In the genomic region with DNA sequence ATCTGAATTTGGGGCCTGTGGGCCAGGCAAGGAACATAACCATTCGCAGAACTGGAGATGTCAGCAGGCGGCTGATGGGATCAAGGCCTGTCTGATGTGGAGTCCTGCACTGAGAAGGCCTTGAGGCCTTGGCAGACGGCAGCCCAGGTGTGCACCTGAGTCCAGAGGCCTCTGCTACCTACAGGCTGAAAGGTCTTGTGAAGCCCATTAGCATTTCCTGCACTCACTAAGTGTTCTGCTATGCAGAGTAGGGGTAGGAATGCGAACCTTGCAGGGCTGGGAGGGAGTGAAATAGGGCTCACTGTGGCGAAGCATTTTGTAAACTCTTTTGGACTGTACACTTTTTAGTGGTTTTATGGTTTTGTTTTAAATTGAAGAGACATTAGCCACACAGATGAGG, we compare ENCODE assay signal across 12 cellular contexts. TPM values are rescaled to one million over a fixed set of nuclear protein-coding genes. Genes with fewer than 3 reads are reported as not detected.
DNase-seq lines count a peak whose midpoint lies in the region; ATAC-seq and TF ChIP-seq lines count a peak whose summit lies in the region.
"Had no signal": no experiment of that assay in that cellular context is flagged by ENCODE, and none has a peak within 500 bp of the region (broad histone marks: within the 10 kb centered on the region; RNA-seq: fewer than 3 reads in every experiment).

No MANE protein-coding gene starts in this region.

- H3K27me3 Mint-ChIP-seq in CD8-positive, alpha-beta memory T cell, result no peaks in the 10 kb centered on the region

- peaks cover 28% of the 10 kb centered on the region for H3F3A ChIP-seq in SK-N-SH (replicated peaks; ENCODE audit: insufficient read depth)

- H3K27me3 ChIP-seq in CD8-positive, alpha-beta memory T cell (ENCODE audit: insufficient read depth, low read length, poor library complexity, severe bottlenecking), result no peaks in the 10 kb centered on the region
- H3K27me3 ChIP-seq in SK-N-SH (ENCODE audit: insufficient read depth) (no peaks in the 10 kb centered on the region), fibroblast of lung (ENCODE audit: control insufficient read depth, insufficient read depth, low read length) (no peaks in the 10 kb centered on the region), sigmoid colon (no peaks in the 10 kb centered on the region)

- no peak for TF ChIP-seq EP300 in SK-N-SH (IDR thresholded peaks at IDR 0.05; ENCODE audit: borderline replicate concordance in 1 of 2, low read depth in 1 of 2, low read length in 1 of 2)
- TF ChIP-seq EP300 in sigmoid colon (IDR thresholded peaks at IDR 0.05), result no peak

- no peak for TF ChIP-seq POLR2A in sigmoid colon (IDR thresholded peaks at IDR 0.05)

- TF ChIP-seq RAD21 in SK-N-SH (IDR thresholded peaks at IDR 0.05; ENCODE audit: low read length), result no peak

- no peak for ATAC-seq in GM19397 (IDR thresholded peaks at IDR 0.05; ENCODE audit: unreplicated experiment)
- ATAC-seq in GM18511 (IDR thresholded peaks at IDR 0.05; ENCODE audit: unreplicated experiment), result no peak
- ATAC-seq: esophagus mucosa had no signal

- H3K4me1 ChIP-seq in CD8-positive, alpha-beta memory T cell (ENCODE audit: insufficient read depth, low read length), result no peaks in the 10 kb centered on the region
- peaks cover 17 to 39% of the 10 kb centered on the region in 2 experiments; a peak in 3 of 4 replicates for H3K4me1 ChIP-seq in SK-N-SH (ENCODE audit: control insufficient read depth in 1 of 2, insufficient read depth in 2 of 2, low read depth in 1 of 2, low read length in 1 of 2)
- H3K4me1 ChIP-seq in fibroblast of lung (ENCODE audit: control insufficient read depth, extremely low read depth, insufficient read depth, low read length), result peaks cover 32% of the 10 kb centered on the region
- peaks cover 0 to 29% (median 16%) of the 10 kb centered on the region in 4 donors for H3K4me1 ChIP-seq in sigmoid colon

- H3K36me3 ChIP-seq in CD8-positive, alpha-beta memory T cell (ENCODE audit: insufficient read depth, low read length), result no peaks in the 10 kb centered on the region
- H3K36me3 ChIP-seq in SK-N-SH (replicated peaks in 1 of 2; ENCODE audit: control insufficient read depth in 1 of 2, insufficient read depth in 2 of 2, low read length in 1 of 2), result no peaks in the 10 kb centered on the region
- H3K36me3 ChIP-seq in fibroblast of lung (ENCODE audit: control insufficient read depth, insufficient read depth, low read length), result no peaks in the 10 kb centered on the region
- no peaks in the 10 kb centered on the region for H3K36me3 ChIP-seq in sigmoid colon

- 88% methylated on average over 5 of the region's 5 CpGs for WGBS in SK-N-SH (ENCODE audit: low lambda C conversion rate)
- 76 to 78% methylated on average over 5 of the region's 5 CpGs for WGBS in sigmoid colon, 2 donors

- no peaks in the 10 kb centered on the region for H3K79me2 ChIP-seq in SK-N-SH (ENCODE audit: insufficient read depth)
- H3K79me2 ChIP-seq in fibroblast of lung (ENCODE audit: control insufficient read depth, insufficient read depth, low read length), result no peaks in the 10 kb centered on the region

- H4K20me1 ChIP-seq in SK-N-SH (ENCODE audit: insufficient read depth) (no peaks in the 10 kb centered on the region), fibroblast of lung (ENCODE audit: control insufficient read depth, extremely low read depth, insufficient read depth, low read length) (no peaks in the 10 kb centered on the region)

- no peaks in the 10 kb centered on the region for H3K36me3 Mint-ChIP-seq in CD8-positive, alpha-beta memory T cell

- no peak overlapping the region for H3K4me3 Mint-ChIP-seq in CD8-positive, alpha-beta memory T cell

- TF ChIP-seq CTCF in SK-N-SH (IDR thresholded peaks at IDR 0.05), result no peak
- TF ChIP-seq CTCF in fibroblast of lung (conservative IDR thresholded peaks at IDR 0.05 in 1 of 2, IDR thresholded peaks at IDR 0.05 in 1 of 2; ENCODE audit: low read depth in 1 of 2, low read length in 2 of 2), result no peak
- no peak for TF ChIP-seq CTCF in sigmoid colon (IDR thresholded peaks at IDR 0.05)
- TF ChIP-seq CTCF in GM10248 (IDR thresholded peaks at IDR 0.05; ENCODE audit: control extremely low read depth, extremely low read depth, low read depth, missing control alignments), result no peak

- no peaks in the 10 kb centered on the region for H3K9me2 ChIP-seq in SK-N-SH

- CTCF ChIA-PET in CD8-positive, alpha-beta memory T cell (lab: Charles Lee), result no interaction called here
- CTCF ChIA-PET in SK-N-SH (lab: Yijun Ruan, JAX) (interaction anchor here (1.3 to 1.5 kb wide), 2 partner anchors 9 to 11 kb away, joined by 3 to 5 read pairs; no protein-coding TSS in a partner anchor), GM10248 (lab: Yijun Ruan, JAX) (interaction anchor here (4.0 kb wide), 1 partner anchor 8 kb away, joined by 24 read pairs; no protein-coding TSS in a partner anchor)

- H3K9ac ChIP-seq in SK-N-SH, result peak overlapping the region; percentile 38; the same call in 1 of the 2 replicates
- H3K9ac ChIP-seq in fibroblast of lung (ENCODE audit: insufficient read depth, low read length), result peak overlapping the region; percentile 13

- H3K9me3 Mint-ChIP-seq in CD8-positive, alpha-beta memory T cell, result no peaks in the 10 kb centered on the region

- POLR2A ChIA-PET in CD8-positive, alpha-beta memory T cell (lab: Charles Lee), result no interaction called here
- POLR2A ChIA-PET in SK-N-SH (lab: Yijun Ruan, JAX) (no interaction called here), GM10248 (lab: Yijun Ruan, JAX) (no interaction called here)

- H3K4me2 ChIP-seq in SK-N-SH, result peak overlapping the region; percentile 76
- H3K4me2 ChIP-seq in fibroblast of lung (ENCODE audit: extremely low read depth, insufficient read depth, low read length), result peak overlapping the region; percentile 62

- no peak overlapping the region for H3K27ac Mint-ChIP-seq in CD8-positive, alpha-beta memory T cell

- peak overlapping the region; percentile 39 for H3K27ac ChIP-seq in CD8-positive, alpha-beta memory T cell (ENCODE audit: low read depth, low read length)
- H3K27ac ChIP-seq in SK-N-SH (ENCODE audit: low read depth in 2 of 2, low read length in 1 of 2) (peak overlapping the region; percentile 85 to 94), fibroblast of lung (ENCODE audit: insufficient read depth, low read length) (peak overlapping the region; percentile 79), sigmoid colon (peak overlapping the region; percentile 63 to 81 (median 75))

- H2AFZ ChIP-seq in SK-N-SH (ENCODE audit: low read depth), result peak overlapping the region; percentile 66; the same call in 1 of the 2 replicates
- no peak overlapping the region for H2AFZ ChIP-seq in fibroblast of lung (ENCODE audit: low read length)

- DNase-seq in CD8-positive, alpha-beta memory T cell, result no peak
- no peak for DNase-seq in SK-N-SH
- peak in 1 of 2 donors; percentile 79 for DNase-seq in fibroblast of lung (ENCODE audit: low read depth in 2 of 2)
- DNase-seq in sigmoid colon, result peak; percentile 43
- DNase-seq in NCI-H2081 treated with DMSO at 0.1 percent for 48 hours (lab: John Stamatoyannopoulos, UW), result no peak
- DNase-seq in GM10248 (ENCODE audit: extremely low spot score), result no peak
- DNase-seq: activated CD4-positive, CD25-positive, alpha-beta regulatory T cell; NCI-H1092; stimulated activated CD4-positive, alpha-beta T cell treated with anti-CD3 and anti-CD28 coated beads, Interleukin-15, amount 100 ng/mL, for 24 hours had no signal

- no peaks in the 10 kb centered on the region for H3K9me3 ChIP-seq in CD8-positive, alpha-beta memory T cell (ENCODE audit: low read length)
- H3K9me3 ChIP-seq in SK-N-SH, result no peaks in the 10 kb centered on the region
- H3K9me3 ChIP-seq in fibroblast of lung (ENCODE audit: control insufficient read depth, insufficient read depth, low read depth, low read length), result no peaks in the 10 kb centered on the region
- H3K9me3 ChIP-seq in sigmoid colon, result no peaks in the 10 kb centered on the region

- no peak overlapping the region for H3K4me3 ChIP-seq in CD8-positive, alpha-beta memory T cell (ENCODE audit: low read length)
- H3K4me3 ChIP-seq in SK-N-SH (ENCODE audit: low read depth in 2 of 2, low read length in 1 of 2) (no peak overlapping the region), fibroblast of lung (replicated peaks in 1 of 4; ENCODE audit: control extremely low read depth in 1 of 4, insufficient read depth in 1 of 4, low read depth in 3 of 4, low read length in 4 of 4) (no peak overlapping the region), sigmoid colon (no peak overlapping the region)

- peaks cover 0 to 2% (median 0%) of the 10 kb centered on the region in 3 donors for H3K4me1 Mint-ChIP-seq in CD8-positive, alpha-beta memory T cell

- intact Hi-C loops in sigmoid colon (cut with DNase I), result no loop called here

TF ChIP-seq in SK-N-SH, 30 proteins besides CTCF, POLR2A, EP300 and RAD21 (continues in another document):
- no peak for TF ChIP-seq ELF1 (IDR thresholded peaks at IDR 0.05)
- no peak for TF ChIP-seq TCF12 (IDR thresholded peaks at IDR 0.05)
- no peak for TF ChIP-seq NFIC (IDR thresholded peaks at IDR 0.05; ENCODE audit: borderline replicate concordance)
- no peak for TF ChIP-seq FOXM1 (IDR thresholded peaks at IDR 0.05; ENCODE audit: low read depth)
- no peak for TF ChIP-seq YY1 (IDR thresholded peaks at IDR 0.05; ENCODE audit: low read depth)
- no peak for TF ChIP-seq FOXJ3 (CRISPR knock-in tag; IDR thresholded peaks at IDR 0.05)
- TF ChIP-seq EZH2phosphoT487 (IDR thresholded peaks at IDR 0.05; ENCODE audit: borderline replicate concordance, low read depth), result no peak
- TF ChIP-seq RXRA (IDR thresholded peaks at IDR 0.05; ENCODE audit: borderline replicate concordance, low read depth), result no peak
- TF ChIP-seq, protein P1, sequence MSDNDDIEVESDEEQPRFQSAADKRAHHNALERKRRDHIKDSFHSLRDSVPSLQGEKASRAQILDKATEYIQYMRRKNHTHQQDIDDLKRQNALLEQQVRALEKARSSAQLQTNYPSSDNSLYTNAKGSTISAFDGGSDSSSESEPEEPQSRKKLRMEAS (IDR thresholded peaks at IDR 0.05; ENCODE audit: low read depth), result no peak

RNA-seq across cellular contexts. Expression of gene RNF24, which starts 48.3 kb away (rescaled TPM):
- 10 to 100 TPM; 11.4 TPM for total RNA-seq in CD8-positive, alpha-beta memory T cell
- 17.4 TPM for polyA plus RNA-seq in CD8-positive, alpha-beta memory T cell
- polyA plus RNA-seq in SK-N-SH (2012; rRNA removed) (6.9 and 7.9 TPM in 2 replicates), fibroblast of lung (19.1 and 34.2 TPM in 2 replicates), sigmoid colon (1 to 10 TPM in 2 of 3 donors, under 1 TPM in 1; 0.60 to 4.6 (median 1.4) TPM)
- polyA plus RNA-seq in SK-N-SH (2012; cell fraction: cytosol; rRNA removed), result 7.3 and 8.1 TPM in 2 replicates
- 9.7 and 9.9 TPM in 2 replicates for polyA plus RNA-seq in SK-N-SH (2012; cell fraction: nucleus; rRNA removed)
- total RNA-seq in fibroblast of lung (21.8 and 41.0 TPM in 2 replicates), sigmoid colon (10 to 100 TPM in 2 of 4 donors, 1 to 10 TPM in 2; 5.6 to 11.0 (median 9.9) TPM)
- polyA plus RNA-seq in fibroblast of lung (2012), result 23.1 and 33.6 TPM in 2 replicates
- polyA minus RNA-seq in fibroblast of lung (ENCODE audit: low replicate concordance), result 60.4 and 109 TPM in 2 replicates

Comparison
In these comparisons a context has a peak if more than half of its experiments do, and no peak if none do; other contexts are left out.
1. H3K27ac ChIP-seq: peak in every context shown above with its lines; median percentile 90 in SK-N-SH; 79 in fibroblast of lung; 75 in sigmoid colon; 39 in CD8-positive, alpha-beta memory T cell.